In genomic region chr2:225337183-225337582, GRCh38 we compare ENCODE assay signal across 14 cellular contexts.
DNase-seq lines count a peak whose midpoint lies in the region; TF ChIP-seq lines count a peak whose summit lies in the region.
"Had no signal": no experiment of that assay in that cellular context is flagged by ENCODE, and none has a peak within 500 bp of the region (broad histone marks: within the 10 kb centered on the region; RNA-seq: fewer than 3 reads in every experiment).

No MANE protein-coding gene starts in this region.

- H3K79me2 ChIP-seq in mesendoderm (ENCODE audit: control insufficient read depth, insufficient read depth, low read length) = no peaks in the 10 kb centered on the region

- H2BK15ac ChIP-seq in mesendoderm (replicated peaks; ENCODE audit: low read depth) = no peak overlapping the region

- TF ChIP-seq CTCF in AG10803 (conservative IDR thresholded peaks at IDR 0.05; ENCODE audit: low read length) = no peak
- TF ChIP-seq CTCF in choroid plexus epithelial cell (conservative IDR thresholded peaks at IDR 0.05; ENCODE audit: low read depth, low read length) = no peak

- H3K36me3 ChIP-seq in HUES6 (ENCODE audit: control insufficient read depth, insufficient read depth, low read length) = no peaks in the 10 kb centered on the region
- no peaks in the 10 kb centered on the region for H3K36me3 ChIP-seq in mesendoderm (ENCODE audit: control insufficient read depth, insufficient read depth, low read length)
- H3K36me3 ChIP-seq: BLaER1 had no signal

- H3K27me3 ChIP-seq in HUES6 (ENCODE audit: control insufficient read depth, insufficient read depth, low read length) (no peaks in the 10 kb centered on the region), mesendoderm (ENCODE audit: insufficient read depth, low read length, poor library complexity) (no peaks in the 10 kb centered on the region)
- H3K27me3 ChIP-seq: BLaER1 had no signal

- no peaks in the 10 kb centered on the region for H3K9me3 ChIP-seq in HUES6 (ENCODE audit: control insufficient read depth, insufficient read depth, low read depth, low read length)
- H3K9me3 ChIP-seq: BLaER1 had no signal

- H4K5ac ChIP-seq in mesendoderm (ENCODE audit: low read length) = no peak overlapping the region

- no peak overlapping the region for H3K4ac ChIP-seq in mesendoderm (ENCODE audit: low read depth, low read length)

- no CpG with 5 or more reads among the region's 1 CpG for WGBS in mesendoderm (ENCODE audit: extremely low coverage, insufficient coverage, low lambda C conversion rate)

- H3K4me3 ChIP-seq in AG10803 (ENCODE audit: low read length) (no peak overlapping the region), HUES6 (ENCODE audit: low read depth, low read length) (no peak overlapping the region), choroid plexus epithelial cell (ENCODE audit: low read depth, low read length) (no peak overlapping the region), mesendoderm (ENCODE audit: low read length) (no peak overlapping the region)
- H3K4me3 ChIP-seq: BLaER1 had no signal

- H3K56ac ChIP-seq in mesendoderm (ENCODE audit: low read length) = no peak overlapping the region

- H3K4me2 ChIP-seq in mesendoderm (ENCODE audit: low read length) = no peak overlapping the region
- H3K4me2 ChIP-seq: BLaER1 had no signal

- H3K27ac ChIP-seq in HUES6 (ENCODE audit: low read depth, low read length) = 0 out of 2 replicates have a peak overlapping the region, but pooled peaks have one; percentile 22
- H3K27ac ChIP-seq in mesendoderm (ENCODE audit: low read depth, low read length) = no peak overlapping the region
- H3K27ac ChIP-seq: BLaER1, RWPE1 had no signal

- H3K18ac ChIP-seq in mesendoderm (ENCODE audit: low read length) = no peak overlapping the region

- no peak overlapping the region for H4K8ac ChIP-seq in mesendoderm (ENCODE audit: low read depth, low read length)

- no peak overlapping the region for H2AK5ac ChIP-seq in mesendoderm (ENCODE audit: low read length)

- no peak overlapping the region for H2BK5ac ChIP-seq in mesendoderm (ENCODE audit: low read length)

- H3K9ac ChIP-seq in HUES6 (ENCODE audit: low read length) (no peak overlapping the region), mesendoderm (ENCODE audit: low read length) (no peak overlapping the region)
- H3K9ac ChIP-seq: BLaER1 had no signal

- no peaks in the 10 kb centered on the region for H3K79me1 ChIP-seq in mesendoderm (ENCODE audit: low read length)

- DNase-seq in AG10803 (ENCODE audit: low read depth) = peak; percentile 16
- DNase-seq in choroid plexus epithelial cell (ENCODE audit: low read depth) = peak; percentile 95
- DNase-seq in mesendoderm = peak; percentile 74
- DNase-seq in NOMO-1 treated with DMSO at 0.1 percent for 48 hours (lab: John Stamatoyannopoulos, UW; ENCODE audit: unreplicated experiment) = no peak
- no peak for DNase-seq in NCI-H1930 (lab: John Stamatoyannopoulos, UW)
- no peak for DNase-seq in cerebellar nuclear complex (lab: John Stamatoyannopoulos, UW)
- DNase-seq in stimulated activated CD4-positive, alpha-beta T cell treated with anti-CD3 and anti-CD28 coated beads, Interleukin-2, amount 100 ng/mL, for 48 hours = no peak
- DNase-seq: activated naive CD8-positive, alpha-beta T cell treated with anti-CD3 and anti-CD28 coated beads for 36 hours; effector memory CD4-positive, alpha-beta T cell; NCI-H2171 treated with DMSO at 0.1 percent for 48 hours; stimulated activated CD8-positive, alpha-beta memory T cell treated with anti-CD3 and anti-CD28 coated beads, Interleukin-4, amount 100 ng/mL, for 48 hours had no signal

- H2BK120ac ChIP-seq in mesendoderm (ENCODE audit: low read depth, low read length) = no peak overlapping the region

- H3K23ac ChIP-seq in mesendoderm (ENCODE audit: low read length) = no peak overlapping the region

- H3K4me1 ChIP-seq in HUES6 (ENCODE audit: control insufficient read depth, insufficient read depth, low read length) (peaks cover 14% of the 10 kb centered on the region; the same call in 1 of the 2 replicates), mesendoderm (ENCODE audit: control insufficient read depth, low read depth, low read length) (no peaks in the 10 kb centered on the region)
- H3K4me1 ChIP-seq: BLaER1 had no signal

Comparison
In these comparisons a context has a peak if more than half of its experiments do, and no peak if none do; other contexts are left out.
1. DNase-seq: peak in AG10803 (single experiment), choroid plexus epithelial cell (single experiment) and mesendoderm (single experiment); none in NOMO-1 treated with DMSO at 0.1 percent for 48 hours (single experiment), NCI-H1930 (0 of 2), cerebellar nuclear complex (0 of 2) and stimulated activated CD4-positive, alpha-beta T cell treated with anti-CD3 and anti-CD28 coated beads, Interleukin-2, amount 100 ng/mL, for 48 hours (0 of 2).